In genomic region chr4:170214731-170215130, GRCh38 we compare ENCODE assay signal across 22 cellular contexts.
"Had no signal": no experiment of that assay in that cellular context is flagged by ENCODE, and none has a peak within 500 bp of the region (broad histone marks: within the 10 kb centered on the region; RNA-seq: fewer than 3 reads in every experiment).

No MANE protein-coding gene starts in this region.

- H3K27ac Mint-ChIP-seq: dendritic cell treated with granulocyte-macrophage colony-stimulating factor and Interleukin-4, amounts not matched to agents 40 ng/mL and 50 ng/mL, for 4 days; effector memory CD8-positive, alpha-beta T cell; endodermal cell had no signal

- H3K4me1 Mint-ChIP-seq: endodermal cell had no signal

- DNase-seq: colonic mucosa; cortex of kidney; dermis blood vessel endothelial cell; dorsolateral prefrontal cortex; effector CD4-positive, alpha-beta T cell; effector CD8-positive, alpha-beta T cell; effector memory CD4-positive, alpha-beta T cell; effector memory CD8-positive, alpha-beta T cell; endodermal cell; erythroblast; esophagus squamous epithelium; foreskin fibroblast; foreskin keratinocyte; foreskin melanocyte; gastrocnemius medialis; glutamatergic neuron; head of caudate nucleus; heart left ventricle; heart right ventricle had no signal

- ATAC-seq: effector memory CD8-positive, alpha-beta T cell; esophagus mucosa; foreskin keratinocyte; gastrocnemius medialis; gastroesophageal sphincter; heart left ventricle; heart right ventricle had no signal

- H3K4me3 Mint-ChIP-seq: dendritic cell treated with granulocyte-macrophage colony-stimulating factor and Interleukin-4, amounts not matched to agents 40 ng/mL and 50 ng/mL, for 4 days; effector memory CD8-positive, alpha-beta T cell; endodermal cell had no signal

- H3K27me3 Mint-ChIP-seq: dendritic cell treated with granulocyte-macrophage colony-stimulating factor and Interleukin-4, amounts not matched to agents 40 ng/mL and 50 ng/mL, for 4 days; effector memory CD8-positive, alpha-beta T cell had no signal
